In the genomic region with DNA sequence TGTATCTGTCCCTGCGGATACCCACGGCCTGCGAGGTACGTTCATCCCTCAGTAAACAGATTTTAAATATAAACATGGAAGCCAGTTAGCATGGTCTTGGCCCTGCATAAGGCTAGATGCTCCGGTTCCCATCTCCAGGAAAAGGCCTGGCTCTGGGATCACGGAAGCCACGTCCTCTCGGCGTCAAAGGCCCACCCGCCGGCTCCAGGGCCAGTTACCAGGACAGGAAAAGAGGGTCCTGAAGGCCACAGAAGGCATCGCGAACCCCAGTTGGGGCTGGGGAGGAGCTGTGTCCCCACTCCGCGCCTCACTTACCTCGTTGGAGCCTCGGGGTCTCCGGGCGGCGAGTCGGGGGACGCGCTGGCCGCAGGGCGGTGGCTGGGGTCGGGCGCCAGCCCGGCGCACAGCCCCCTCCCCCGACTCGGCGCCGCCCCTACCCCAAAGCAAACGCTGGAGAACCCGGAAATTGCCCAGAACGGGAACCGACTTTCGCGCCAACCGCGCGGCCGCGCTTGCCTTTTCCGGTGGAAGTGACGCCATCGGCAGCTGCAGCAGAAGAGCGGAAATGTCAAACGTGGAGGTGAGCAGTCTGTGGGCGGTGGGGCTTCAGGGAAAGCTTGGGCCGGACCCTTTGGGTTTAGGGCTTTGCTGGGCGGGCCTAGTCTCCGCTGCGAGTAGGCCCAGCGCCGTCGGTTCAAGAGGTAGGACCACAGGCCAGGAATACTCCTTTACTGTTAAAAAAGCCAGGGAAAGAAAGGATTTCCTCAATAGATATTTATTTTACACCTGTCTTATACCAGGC, we compare ENCODE assay signal across 1 cellular context.
TF ChIP-seq lines count a peak whose summit lies in the region.

A gene (minus strand): TSS at position 488 of the 802 bp plus-strand sequence. CDS start 814 bp downstream, outside the sequence.

TF ChIP-seq in K562, 482 proteins besides CTCF, POLR2A, EP300 and RAD21 (continued from another document and continues in another):
- TF ChIP-seq, protein P1, sequence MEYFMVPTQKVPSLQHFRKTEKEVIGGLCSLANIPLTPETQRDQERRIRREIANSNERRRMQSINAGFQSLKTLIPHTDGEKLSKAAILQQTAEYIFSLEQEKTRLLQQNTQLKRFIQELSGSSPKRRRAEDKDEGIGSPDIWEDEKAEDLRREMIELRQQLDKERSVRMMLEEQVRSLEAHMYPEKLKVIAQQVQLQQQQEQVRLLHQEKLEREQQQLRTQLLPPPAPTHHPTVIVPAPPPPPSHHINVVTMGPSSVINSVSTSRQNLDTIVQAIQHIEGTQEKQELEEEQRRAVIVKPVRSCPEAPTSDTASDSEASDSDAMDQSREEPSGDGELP (CRISPR knock-in tag; IDR thresholded peaks at IDR 0.05; ENCODE audit: borderline replicate concordance), result peak; percentile 91
- TF ChIP-seq ETV5 (CRISPR knock-in tag; IDR thresholded peaks at IDR 0.05; ENCODE audit: low read depth) (peak; percentile 63), ZNF561 (CRISPR knock-in tag; conservative IDR thresholded peaks at IDR 0.05) (no peak), MBD2 (IDR thresholded peaks at IDR 0.05; ENCODE audit: borderline replicate concordance, low read depth) (0 out of 2 replicates have a peak, but pooled peaks have one; percentile 16), TAF1 (IDR thresholded peaks at IDR 0.05; ENCODE audit: control insufficient read depth, extremely low read depth, insufficient read depth, low read length, severe bottlenecking) (peak; percentile 82), ETV1 (tag; conservative IDR thresholded peaks at IDR 0.05; ENCODE audit: low read depth) (0 out of 2 replicates have a peak, but pooled peaks have one; percentile 62), ZNF274 (IDR thresholded peaks at IDR 0.05; ENCODE audit: borderline replicate concordance, low read depth, low read length) (no peak), TBP (optimal IDR thresholded peaks at IDR 0.05; ENCODE audit: low read depth, low read length) (peak; percentile 33), SOX6 (IDR thresholded peaks at IDR 0.05) (0 out of 2 replicates have a peak, but pooled peaks have one; percentile 29), POLR2AphosphoS5 (IDR thresholded peaks at IDR 0.05; ENCODE audit: control insufficient read depth, insufficient read depth, low read depth, low read length) (peak; percentile 80), ELF1 (tag; IDR thresholded peaks at IDR 0.05) (peak; percentile 91), CXXC5 (CRISPR knock-in tag; IDR thresholded peaks at IDR 0.05) (peak; percentile 69), ZNF696 (CRISPR knock-in tag; conservative IDR thresholded peaks at IDR 0.05) (no peak), KLF10 (CRISPR knock-in tag; IDR thresholded peaks at IDR 0.05) (no peak), ATF1 (CRISPR knock-in tag; IDR thresholded peaks at IDR 0.05) (no peak), ATF1 (tag; IDR thresholded peaks at IDR 0.05) (peak; percentile 84), MCM3 (IDR thresholded peaks at IDR 0.05) (no peak), ZBTB7A (IDR thresholded peaks at IDR 0.05; ENCODE audit: borderline replicate concordance, control insufficient read depth, low read depth, low read length) (peak; percentile 79), RBFOX2 (IDR thresholded peaks at IDR 0.05; ENCODE audit: low read depth, low read length) (peak; percentile 92)
- TF ChIP-seq, protein P2, sequence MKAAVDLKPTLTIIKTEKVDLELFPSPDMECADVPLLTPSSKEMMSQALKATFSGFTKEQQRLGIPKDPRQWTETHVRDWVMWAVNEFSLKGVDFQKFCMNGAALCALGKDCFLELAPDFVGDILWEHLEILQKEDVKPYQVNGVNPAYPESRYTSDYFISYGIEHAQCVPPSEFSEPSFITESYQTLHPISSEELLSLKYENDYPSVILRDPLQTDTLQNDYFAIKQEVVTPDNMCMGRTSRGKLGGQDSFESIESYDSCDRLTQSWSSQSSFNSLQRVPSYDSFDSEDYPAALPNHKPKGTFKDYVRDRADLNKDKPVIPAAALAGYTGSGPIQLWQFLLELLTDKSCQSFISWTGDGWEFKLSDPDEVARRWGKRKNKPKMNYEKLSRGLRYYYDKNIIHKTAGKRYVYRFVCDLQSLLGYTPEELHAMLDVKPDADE (conservative IDR thresholded peaks at IDR 0.05; ENCODE audit: control insufficient read depth, low read depth, low read length), result 0 out of 2 replicates have a peak, but pooled peaks have one; percentile 33
- TF ChIP-seq, protein P3, sequence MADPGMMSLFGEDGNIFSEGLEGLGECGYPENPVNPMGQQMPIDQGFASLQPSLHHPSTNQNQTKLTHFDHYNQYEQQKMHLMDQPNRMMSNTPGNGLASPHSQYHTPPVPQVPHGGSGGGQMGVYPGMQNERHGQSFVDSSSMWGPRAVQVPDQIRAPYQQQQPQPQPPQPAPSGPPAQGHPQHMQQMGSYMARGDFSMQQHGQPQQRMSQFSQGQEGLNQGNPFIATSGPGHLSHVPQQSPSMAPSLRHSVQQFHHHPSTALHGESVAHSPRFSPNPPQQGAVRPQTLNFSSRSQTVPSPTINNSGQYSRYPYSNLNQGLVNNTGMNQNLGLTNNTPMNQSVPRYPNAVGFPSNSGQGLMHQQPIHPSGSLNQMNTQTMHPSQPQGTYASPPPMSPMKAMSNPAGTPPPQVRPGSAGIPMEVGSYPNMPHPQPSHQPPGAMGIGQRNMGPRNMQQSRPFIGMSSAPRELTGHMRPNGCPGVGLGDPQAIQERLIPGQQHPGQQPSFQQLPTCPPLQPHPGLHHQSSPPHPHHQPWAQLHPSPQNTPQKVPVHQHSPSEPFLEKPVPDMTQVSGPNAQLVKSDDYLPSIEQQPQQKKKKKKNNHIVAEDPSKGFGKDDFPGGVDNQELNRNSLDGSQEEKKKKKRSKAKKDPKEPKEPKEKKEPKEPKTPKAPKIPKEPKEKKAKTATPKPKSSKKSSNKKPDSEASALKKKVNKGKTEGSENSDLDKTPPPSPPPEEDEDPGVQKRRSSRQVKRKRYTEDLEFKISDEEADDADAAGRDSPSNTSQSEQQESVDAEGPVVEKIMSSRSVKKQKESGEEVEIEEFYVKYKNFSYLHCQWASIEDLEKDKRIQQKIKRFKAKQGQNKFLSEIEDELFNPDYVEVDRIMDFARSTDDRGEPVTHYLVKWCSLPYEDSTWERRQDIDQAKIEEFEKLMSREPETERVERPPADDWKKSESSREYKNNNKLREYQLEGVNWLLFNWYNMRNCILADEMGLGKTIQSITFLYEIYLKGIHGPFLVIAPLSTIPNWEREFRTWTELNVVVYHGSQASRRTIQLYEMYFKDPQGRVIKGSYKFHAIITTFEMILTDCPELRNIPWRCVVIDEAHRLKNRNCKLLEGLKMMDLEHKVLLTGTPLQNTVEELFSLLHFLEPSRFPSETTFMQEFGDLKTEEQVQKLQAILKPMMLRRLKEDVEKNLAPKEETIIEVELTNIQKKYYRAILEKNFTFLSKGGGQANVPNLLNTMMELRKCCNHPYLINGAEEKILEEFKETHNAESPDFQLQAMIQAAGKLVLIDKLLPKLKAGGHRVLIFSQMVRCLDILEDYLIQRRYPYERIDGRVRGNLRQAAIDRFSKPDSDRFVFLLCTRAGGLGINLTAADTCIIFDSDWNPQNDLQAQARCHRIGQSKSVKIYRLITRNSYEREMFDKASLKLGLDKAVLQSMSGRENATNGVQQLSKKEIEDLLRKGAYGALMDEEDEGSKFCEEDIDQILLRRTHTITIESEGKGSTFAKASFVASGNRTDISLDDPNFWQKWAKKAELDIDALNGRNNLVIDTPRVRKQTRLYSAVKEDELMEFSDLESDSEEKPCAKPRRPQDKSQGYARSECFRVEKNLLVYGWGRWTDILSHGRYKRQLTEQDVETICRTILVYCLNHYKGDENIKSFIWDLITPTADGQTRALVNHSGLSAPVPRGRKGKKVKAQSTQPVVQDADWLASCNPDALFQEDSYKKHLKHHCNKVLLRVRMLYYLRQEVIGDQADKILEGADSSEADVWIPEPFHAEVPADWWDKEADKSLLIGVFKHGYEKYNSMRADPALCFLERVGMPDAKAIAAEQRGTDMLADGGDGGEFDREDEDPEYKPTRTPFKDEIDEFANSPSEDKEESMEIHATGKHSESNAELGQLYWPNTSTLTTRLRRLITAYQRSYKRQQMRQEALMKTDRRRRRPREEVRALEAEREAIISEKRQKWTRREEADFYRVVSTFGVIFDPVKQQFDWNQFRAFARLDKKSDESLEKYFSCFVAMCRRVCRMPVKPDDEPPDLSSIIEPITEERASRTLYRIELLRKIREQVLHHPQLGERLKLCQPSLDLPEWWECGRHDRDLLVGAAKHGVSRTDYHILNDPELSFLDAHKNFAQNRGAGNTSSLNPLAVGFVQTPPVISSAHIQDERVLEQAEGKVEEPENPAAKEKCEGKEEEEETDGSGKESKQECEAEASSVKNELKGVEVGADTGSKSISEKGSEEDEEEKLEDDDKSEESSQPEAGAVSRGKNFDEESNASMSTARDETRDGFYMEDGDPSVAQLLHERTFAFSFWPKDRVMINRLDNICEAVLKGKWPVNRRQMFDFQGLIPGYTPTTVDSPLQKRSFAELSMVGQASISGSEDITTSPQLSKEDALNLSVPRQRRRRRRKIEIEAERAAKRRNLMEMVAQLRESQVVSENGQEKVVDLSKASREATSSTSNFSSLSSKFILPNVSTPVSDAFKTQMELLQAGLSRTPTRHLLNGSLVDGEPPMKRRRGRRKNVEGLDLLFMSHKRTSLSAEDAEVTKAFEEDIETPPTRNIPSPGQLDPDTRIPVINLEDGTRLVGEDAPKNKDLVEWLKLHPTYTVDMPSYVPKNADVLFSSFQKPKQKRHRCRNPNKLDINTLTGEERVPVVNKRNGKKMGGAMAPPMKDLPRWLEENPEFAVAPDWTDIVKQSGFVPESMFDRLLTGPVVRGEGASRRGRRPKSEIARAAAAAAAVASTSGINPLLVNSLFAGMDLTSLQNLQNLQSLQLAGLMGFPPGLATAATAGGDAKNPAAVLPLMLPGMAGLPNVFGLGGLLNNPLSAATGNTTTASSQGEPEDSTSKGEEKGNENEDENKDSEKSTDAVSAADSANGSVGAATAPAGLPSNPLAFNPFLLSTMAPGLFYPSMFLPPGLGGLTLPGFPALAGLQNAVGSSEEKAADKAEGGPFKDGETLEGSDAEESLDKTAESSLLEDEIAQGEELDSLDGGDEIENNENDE (IDR thresholded peaks at IDR 0.05; ENCODE audit: low read depth, low read length), result no peak
- TF ChIP-seq, protein P4, sequence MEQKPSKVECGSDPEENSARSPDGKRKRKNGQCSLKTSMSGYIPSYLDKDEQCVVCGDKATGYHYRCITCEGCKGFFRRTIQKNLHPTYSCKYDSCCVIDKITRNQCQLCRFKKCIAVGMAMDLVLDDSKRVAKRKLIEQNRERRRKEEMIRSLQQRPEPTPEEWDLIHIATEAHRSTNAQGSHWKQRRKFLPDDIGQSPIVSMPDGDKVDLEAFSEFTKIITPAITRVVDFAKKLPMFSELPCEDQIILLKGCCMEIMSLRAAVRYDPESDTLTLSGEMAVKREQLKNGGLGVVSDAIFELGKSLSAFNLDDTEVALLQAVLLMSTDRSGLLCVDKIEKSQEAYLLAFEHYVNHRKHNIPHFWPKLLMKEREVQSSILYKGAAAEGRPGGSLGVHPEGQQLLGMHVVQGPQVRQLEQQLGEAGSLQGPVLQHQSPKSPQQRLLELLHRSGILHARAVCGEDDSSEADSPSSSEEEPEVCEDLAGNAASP (IDR thresholded peaks at IDR 0.05), result no peak
- TF ChIP-seq, protein P5, sequence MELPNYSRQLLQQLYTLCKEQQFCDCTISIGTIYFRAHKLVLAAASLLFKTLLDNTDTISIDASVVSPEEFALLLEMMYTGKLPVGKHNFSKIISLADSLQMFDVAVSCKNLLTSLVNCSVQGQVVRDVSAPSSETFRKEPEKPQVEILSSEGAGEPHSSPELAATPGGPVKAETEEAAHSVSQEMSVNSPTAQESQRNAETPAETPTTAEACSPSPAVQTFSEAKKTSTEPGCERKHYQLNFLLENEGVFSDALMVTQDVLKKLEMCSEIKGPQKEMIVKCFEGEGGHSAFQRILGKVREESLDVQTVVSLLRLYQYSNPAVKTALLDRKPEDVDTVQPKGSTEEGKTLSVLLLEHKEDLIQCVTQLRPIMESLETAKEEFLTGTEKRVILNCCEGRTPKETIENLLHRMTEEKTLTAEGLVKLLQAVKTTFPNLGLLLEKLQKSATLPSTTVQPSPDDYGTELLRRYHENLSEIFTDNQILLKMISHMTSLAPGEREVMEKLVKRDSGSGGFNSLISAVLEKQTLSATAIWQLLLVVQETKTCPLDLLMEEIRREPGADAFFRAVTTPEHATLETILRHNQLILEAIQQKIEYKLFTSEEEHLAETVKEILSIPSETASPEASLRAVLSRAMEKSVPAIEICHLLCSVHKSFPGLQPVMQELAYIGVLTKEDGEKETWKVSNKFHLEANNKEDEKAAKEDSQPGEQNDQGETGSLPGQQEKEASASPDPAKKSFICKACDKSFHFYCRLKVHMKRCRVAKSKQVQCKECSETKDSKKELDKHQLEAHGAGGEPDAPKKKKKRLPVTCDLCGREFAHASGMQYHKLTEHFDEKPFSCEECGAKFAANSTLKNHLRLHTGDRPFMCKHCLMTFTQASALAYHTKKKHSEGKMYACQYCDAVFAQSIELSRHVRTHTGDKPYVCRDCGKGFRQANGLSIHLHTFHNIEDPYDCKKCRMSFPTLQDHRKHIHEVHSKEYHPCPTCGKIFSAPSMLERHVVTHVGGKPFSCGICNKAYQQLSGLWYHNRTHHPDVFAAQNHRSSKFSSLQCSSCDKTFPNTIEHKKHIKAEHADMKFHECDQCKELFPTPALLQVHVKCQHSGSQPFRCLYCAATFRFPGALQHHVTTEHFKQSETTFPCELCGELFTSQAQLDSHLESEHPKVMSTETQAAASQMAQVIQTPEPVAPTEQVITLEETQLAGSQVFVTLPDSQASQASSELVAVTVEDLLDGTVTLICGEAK (IDR thresholded peaks at IDR 0.05), result peak; percentile 91
- TF ChIP-seq, protein P5 (CRISPR knock-in tag; IDR thresholded peaks at IDR 0.05), result no peak
